In genomic region chr17:60902399-60902798, GRCh38 we compare ENCODE assay signal across 19 cellular contexts.
DNase-seq lines count a peak whose midpoint lies in the region; FAIRE-seq and TF ChIP-seq lines count a peak whose summit lies in the region.
"Had no signal": no experiment of that assay in that cellular context is flagged by ENCODE, and none has a peak within 500 bp of the region (broad histone marks: within the 10 kb centered on the region; RNA-seq: fewer than 3 reads in every experiment).

No MANE protein-coding gene starts in this region.

- H3K27me3 Mint-ChIP-seq in chondrocyte (ENCODE audit: low read depth) = no peaks in the 10 kb centered on the region
- H3K27me3 Mint-ChIP-seq: activated B cell treated with CpG ODN at 0.5 μM for 24 hours, IgD-negative memory B cell had no signal

- no peak for TF ChIP-seq CTCF in chondrocyte (IDR thresholded peaks at IDR 0.05)

- H3K36me3 ChIP-seq in MG63 = no peaks in the 10 kb centered on the region
- H3K36me3 ChIP-seq: upper lobe of right lung had no signal

- peak overlapping the region; percentile 78 for H3K27ac Mint-ChIP-seq in chondrocyte (ENCODE audit: unreplicated experiment)
- H3K27ac Mint-ChIP-seq: activated B cell treated with CpG ODN at 0.5 μM for 24 hours, IgD-negative memory B cell had no signal

- no peaks in the 10 kb centered on the region for H3K9me3 ChIP-seq in MG63
- H3K9me3 ChIP-seq: neutrophil had no signal

- H3K4me1 Mint-ChIP-seq in chondrocyte (ENCODE audit: low read depth) = peaks cover 25% of the 10 kb centered on the region
- H3K4me1 Mint-ChIP-seq: activated B cell treated with CpG ODN at 0.5 μM for 24 hours, IgD-negative memory B cell had no signal

- no peaks in the 10 kb centered on the region for H3K9me3 Mint-ChIP-seq in chondrocyte (ENCODE audit: low read depth)
- H3K9me3 Mint-ChIP-seq: activated B cell treated with CpG ODN at 0.5 μM for 24 hours had no signal

- no peak overlapping the region for H3K4me3 ChIP-seq in MG63
- H3K4me3 ChIP-seq: upper lobe of right lung had no signal

- no peak overlapping the region for H3K4me3 Mint-ChIP-seq in chondrocyte (ENCODE audit: unreplicated experiment)
- H3K4me3 Mint-ChIP-seq: activated B cell treated with CpG ODN at 0.5 μM for 24 hours, IgD-negative memory B cell had no signal

- peaks cover 3% of the 10 kb centered on the region for H3K36me3 Mint-ChIP-seq in chondrocyte (ENCODE audit: low read depth)

- H3K27me3 ChIP-seq in MG63 = no peaks in the 10 kb centered on the region
- H3K27me3 ChIP-seq: neutrophil, upper lobe of right lung had no signal

- peak; percentile 5 for DNase-seq in MG63
- DNase-seq in chondrocyte (ENCODE audit: low spot score) = no peak
- peak; percentile 24 for DNase-seq in medulla oblongata (ENCODE audit: extremely low spot score)
- no peak for DNase-seq in urothelium cell line (ENCODE audit: low spot score)
- DNase-seq in NCI-H2029 treated with DMSO at 0.1 percent for 48 hours (lab: John Stamatoyannopoulos, UW) = no peak
- DNase-seq in NCI-H2196 (lab: John Stamatoyannopoulos, UW; ENCODE audit: unreplicated experiment) = no peak
- DNase-seq in kidney tubule cell (ENCODE audit: low spot score) = no peak
- DNase-seq: activated B cell treated with CpG ODN at 0.5 μM for 24 hours; caudate nucleus; COR-L47; effector CD8-positive, alpha-beta T cell; NCI-H2081 treated with DMSO at 0.1 percent for 48 hours; NCI-H510A treated with DMSO at 0.1 percent for 48 hours; right cardiac atrium; SHP77; stimulated activated naive CD4-positive, alpha-beta T cell treated with Interleukin-2 at 50 U/mL for 16 hours; upper lobe of right lung had no signal

- peak; percentile 90 for FAIRE-seq in urothelium cell line (lab: Jason Lieb, UNC)

Comparison
In these comparisons a context has a peak if more than half of its experiments do, and no peak if none do; other contexts are left out.
1. DNase-seq: peak in MG63 (single experiment) and medulla oblongata (single experiment); none in chondrocyte (single experiment), urothelium cell line (single experiment), NCI-H2029 treated with DMSO at 0.1 percent for 48 hours (single experiment), NCI-H2196 (single experiment) and kidney tubule cell (single experiment).